ENCODE assay signal across 24 cellular contexts in genomic region chr2:62369549-62370164, GRCh38.
DNase-seq lines count a peak whose midpoint lies in the region; ATAC-seq and TF ChIP-seq lines count a peak whose summit lies in the region.
"Had no signal": no experiment of that assay in that cellular context is flagged by ENCODE, and none has a peak within 500 bp of the region (broad histone marks: within the 10 kb centered on the region; RNA-seq: fewer than 3 reads in every experiment).

No MANE protein-coding gene starts in this region.

- no peak overlapping the region for H3K27ac ChIP-seq in left ventricle myocardium inferior (replicated peaks)
- H3K27ac ChIP-seq: breast epithelium, PC-9, sigmoid colon, vagina had no signal

- peaks cover 8% of the 10 kb centered on the region for H3K9me3 Mint-ChIP-seq in activated CD8-positive, alpha-beta T cell treated with anti-CD3 and anti-CD28 coated beads for 36 hours
- H3K9me3 Mint-ChIP-seq in activated CD8-positive, alpha-beta T cell treated with anti-CD3 and anti-CD28 coated beads, Interleukin-2, amount 10 ng/mL, durations not matched to agents 7 days and 5 days (ENCODE audit: insufficient read depth) = peaks cover 7% of the 10 kb centered on the region
- H3K9me3 Mint-ChIP-seq in type B pancreatic cell = peaks cover 3% of the 10 kb centered on the region

- POLR2A ChIA-PET in activated CD8-positive, alpha-beta T cell treated with anti-CD3 and anti-CD28 coated beads for 36 hours (lab: Charles Lee) = no interaction called here
- POLR2A ChIA-PET in activated CD8-positive, alpha-beta T cell treated with anti-CD3 and anti-CD28 coated beads, Interleukin-2, amount 10 ng/mL, durations not matched to agents 7 days and 5 days (lab: Charles Lee) = no interaction called here

- H3K4me1 Mint-ChIP-seq in activated CD8-positive, alpha-beta T cell treated with anti-CD3 and anti-CD28 coated beads for 36 hours (ENCODE audit: low read depth) = no peaks in the 10 kb centered on the region
- H3K4me1 Mint-ChIP-seq in activated CD8-positive, alpha-beta T cell treated with anti-CD3 and anti-CD28 coated beads, Interleukin-2, amount 10 ng/mL, durations not matched to agents 7 days and 5 days (ENCODE audit: low read depth) = no peaks in the 10 kb centered on the region
- H3K4me1 Mint-ChIP-seq in type B pancreatic cell (ENCODE audit: unreplicated experiment) = peaks cover 13% of the 10 kb centered on the region
- H3K4me1 Mint-ChIP-seq: CD8-positive, alpha-beta memory T cell had no signal

- H3K4me3 ChIP-seq in left ventricle myocardium inferior = no peak overlapping the region
- H3K4me3 ChIP-seq: breast epithelium, PC-9, sigmoid colon, vagina had no signal

- intact Hi-C loops in activated CD8-positive, alpha-beta T cell treated with anti-CD3 and anti-CD28 coated beads for 36 hours (cut with micrococcal nuclease) = no loop called here
- intact Hi-C loops in left colon (cut with DNase I, micrococcal nuclease) (no loop called here), left ventricle myocardium inferior (cut with micrococcal nuclease) (no loop called here)

- peaks cover 17% of the 10 kb centered on the region for H3K9me3 ChIP-seq in left ventricle myocardium inferior (replicated peaks)
- H3K9me3 ChIP-seq: sigmoid colon, vagina had no signal

- no peaks in the 10 kb centered on the region for H3K27me3 Mint-ChIP-seq in activated CD8-positive, alpha-beta T cell treated with anti-CD3 and anti-CD28 coated beads for 36 hours
- H3K27me3 Mint-ChIP-seq in activated CD8-positive, alpha-beta T cell treated with anti-CD3 and anti-CD28 coated beads, Interleukin-2, amount 10 ng/mL, durations not matched to agents 7 days and 5 days (ENCODE audit: low read depth) = no peaks in the 10 kb centered on the region
- no peaks in the 10 kb centered on the region for H3K27me3 Mint-ChIP-seq in type B pancreatic cell
- H3K27me3 Mint-ChIP-seq: CD8-positive, alpha-beta memory T cell; stimulated activated naive CD8-positive, alpha-beta T cell treated with anti-CD3 and anti-CD28 coated beads, Interleukin-15, Interleukin-2, amounts not matched to agents 100 ng/mL and 50 ng/mL, for 24 hours had no signal

- CTCF ChIA-PET in activated CD8-positive, alpha-beta T cell treated with anti-CD3 and anti-CD28 coated beads for 36 hours (lab: Charles Lee) = no interaction called here
- CTCF ChIA-PET in activated CD8-positive, alpha-beta T cell treated with anti-CD3 and anti-CD28 coated beads, Interleukin-2, amount 10 ng/mL, durations not matched to agents 7 days and 5 days (lab: Charles Lee) = no interaction called here

- no peak for DNase-seq in activated CD8-positive, alpha-beta T cell treated with anti-CD3 and anti-CD28 coated beads for 36 hours
- DNase-seq in activated CD8-positive, alpha-beta T cell treated with anti-CD3 and anti-CD28 coated beads, Interleukin-2, amount 10 ng/mL, durations not matched to agents 7 days and 5 days = no peak
- DNase-seq in NCI-H82 (lab: John Stamatoyannopoulos, UW) = peak; percentile 84
- no peak for DNase-seq in left colon
- DNase-seq in type B pancreatic cell (ENCODE audit: extremely low spot score, unreplicated experiment) = no peak
- DNase-seq in activated CD8-positive, alpha-beta memory T cell treated with anti-CD3 and anti-CD28 coated beads, Interleukin-2, amount 50 U/mL, for 4 hours = no peak
- DNase-seq in left ventricle myocardium inferior = no peak
- DNase-seq: activated CD4-positive, CD25-positive, alpha-beta regulatory T cell; activated naive CD4-positive, alpha-beta T cell treated with anti-CD3 and anti-CD28 coated beads, Interleukin-2, amount 50 U/mL, for 16 hours; CD8-positive, alpha-beta memory T cell; GF-D8; HFFc6; KG1; NCI-H1417 treated with DMSO at 0.1 percent for 48 hours; NCI-H2081 treated with DMSO at 0.1 percent for 48 hours; PC-9; sigmoid colon had no signal

- no peaks in the 10 kb centered on the region for H3K4me1 ChIP-seq in left ventricle myocardium inferior
- H3K4me1 ChIP-seq: breast epithelium, sigmoid colon, vagina had no signal

- peak; percentile 45 for ATAC-seq in activated CD8-positive, alpha-beta T cell treated with anti-CD3 and anti-CD28 coated beads for 36 hours
- ATAC-seq in activated CD8-positive, alpha-beta T cell treated with anti-CD3 and anti-CD28 coated beads, Interleukin-2, amount 10 ng/mL, durations not matched to agents 7 days and 5 days = no peak
- ATAC-seq in left colon (peak; percentile 88), GM18511 (IDR thresholded peaks at IDR 0.05; ENCODE audit: unreplicated experiment) (no peak)
- ATAC-seq: Right ventricle myocardium inferior had no signal

- no peak overlapping the region for H3K27ac Mint-ChIP-seq in activated CD8-positive, alpha-beta T cell treated with anti-CD3 and anti-CD28 coated beads for 36 hours
- H3K27ac Mint-ChIP-seq in activated CD8-positive, alpha-beta T cell treated with anti-CD3 and anti-CD28 coated beads, Interleukin-2, amount 10 ng/mL, durations not matched to agents 7 days and 5 days = no peak overlapping the region
- H3K27ac Mint-ChIP-seq in type B pancreatic cell = peak overlapping the region; percentile 5
- H3K27ac Mint-ChIP-seq: activated T-helper 1 cell treated with anti-CD3 and anti-CD28 coated beads, Interleukin-12 subunit alpha, Interleukin-12 subunit beta, Interleukin-2, Interleukin-4 antibody, amounts not matched to agents 30 ng/mL and 10 ng/mL and 1 ng/mL, durations not matched to agents 14 hours and 24 hours and 36 hours; HFFc6; stimulated activated naive CD8-positive, alpha-beta T cell treated with anti-CD3 and anti-CD28 coated beads, Interleukin-15, Interleukin-2, amounts not matched to agents 100 ng/mL and 50 ng/mL, for 24 hours had no signal

- no peaks in the 10 kb centered on the region for H3K36me3 Mint-ChIP-seq in activated CD8-positive, alpha-beta T cell treated with anti-CD3 and anti-CD28 coated beads for 36 hours (ENCODE audit: low read depth)
- no peaks in the 10 kb centered on the region for H3K36me3 Mint-ChIP-seq in activated CD8-positive, alpha-beta T cell treated with anti-CD3 and anti-CD28 coated beads, Interleukin-2, amount 10 ng/mL, durations not matched to agents 7 days and 5 days (ENCODE audit: low read depth)
- H3K36me3 Mint-ChIP-seq in type B pancreatic cell = peaks cover 4% of the 10 kb centered on the region

- H3K4me3 Mint-ChIP-seq in activated CD8-positive, alpha-beta T cell treated with anti-CD3 and anti-CD28 coated beads for 36 hours = no peak overlapping the region
- H3K4me3 Mint-ChIP-seq in activated CD8-positive, alpha-beta T cell treated with anti-CD3 and anti-CD28 coated beads, Interleukin-2, amount 10 ng/mL, durations not matched to agents 7 days and 5 days = no peak overlapping the region
- H3K4me3 Mint-ChIP-seq in type B pancreatic cell = no peak overlapping the region
- H3K4me3 Mint-ChIP-seq: activated T-helper 1 cell treated with anti-CD3 and anti-CD28 coated beads, Interleukin-12 subunit alpha, Interleukin-12 subunit beta, Interleukin-2, Interleukin-4 antibody, amounts not matched to agents 30 ng/mL and 10 ng/mL and 1 ng/mL, durations not matched to agents 14 hours and 24 hours and 36 hours; CD8-positive, alpha-beta memory T cell; HFFc6; neural crest cell; stimulated activated naive CD8-positive, alpha-beta T cell treated with anti-CD3 and anti-CD28 coated beads, Interleukin-15, Interleukin-2, amounts not matched to agents 100 ng/mL and 50 ng/mL, for 24 hours had no signal

- no peaks in the 10 kb centered on the region for H3K36me3 ChIP-seq in left ventricle myocardium inferior
- H3K36me3 ChIP-seq: breast epithelium, sigmoid colon, vagina had no signal

- TF ChIP-seq CTCF in activated CD8-positive, alpha-beta T cell treated with anti-CD3 and anti-CD28 coated beads for 36 hours (IDR thresholded peaks at IDR 0.05) = no peak
- TF ChIP-seq CTCF in type B pancreatic cell (conservative IDR thresholded peaks at IDR 0.05) (no peak), left ventricle myocardium inferior (IDR thresholded peaks at IDR 0.05; ENCODE audit: borderline replicate concordance) (no peak)

- H3K27me3 ChIP-seq in left ventricle myocardium inferior (ENCODE audit: low read depth) = no peaks in the 10 kb centered on the region
- H3K27me3 ChIP-seq: breast epithelium, sigmoid colon, vagina had no signal

Comparison
In these comparisons a context has a peak if more than half of its experiments do, and no peak if none do; other contexts are left out.
1. ATAC-seq: peak in activated CD8-positive, alpha-beta T cell treated with anti-CD3 and anti-CD28 coated beads for 36 hours (single experiment) and left colon (single experiment); none in activated CD8-positive, alpha-beta T cell treated with anti-CD3 and anti-CD28 coated beads, Interleukin-2, amount 10 ng/mL, durations not matched to agents 7 days and 5 days (single experiment) and GM18511 (single experiment).